ENCODE assay signal across 14 cellular contexts in the genomic region with DNA sequence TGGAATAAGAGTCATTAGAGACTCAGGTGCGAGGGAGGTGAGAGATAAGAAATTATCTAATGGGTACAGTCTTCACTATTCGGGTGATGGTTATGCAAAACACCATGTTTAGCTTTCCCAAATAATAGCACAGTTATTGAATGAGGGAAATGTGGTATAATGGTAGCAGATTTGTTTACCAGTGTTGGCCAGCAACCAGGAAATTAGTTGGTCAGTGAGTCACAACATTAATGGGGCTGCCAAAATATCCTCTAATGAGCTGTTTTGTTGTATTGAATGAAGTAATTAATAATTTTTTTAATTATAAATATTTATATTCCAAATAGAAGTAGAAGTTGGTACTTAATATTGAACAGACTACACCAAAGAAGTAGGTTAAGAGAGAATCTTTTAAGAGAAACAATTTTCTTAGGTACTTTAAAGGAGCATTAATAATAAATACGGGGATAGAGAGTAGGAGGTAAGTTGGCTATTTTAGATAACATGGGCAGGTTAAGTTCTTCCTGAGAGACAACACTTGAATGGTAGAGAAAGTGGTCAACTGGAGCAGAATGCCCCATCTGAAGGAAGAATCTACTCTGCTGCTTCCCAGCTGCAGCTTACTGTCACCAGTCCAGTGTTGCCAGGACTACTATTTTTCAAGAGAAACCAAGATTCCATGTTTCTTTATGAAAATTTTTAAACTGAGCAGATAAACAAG.
DNase-seq lines count a peak whose midpoint lies in the region; ATAC-seq and TF ChIP-seq lines count a peak whose summit lies in the region.
"Had no signal": no experiment of that assay in that cellular context is flagged by ENCODE, and none has a peak within 500 bp of the region (broad histone marks: within the 10 kb centered on the region; RNA-seq: fewer than 3 reads in every experiment).

No MANE protein-coding gene starts in this region.

- no peaks in the 10 kb centered on the region for H3K4me1 Mint-ChIP-seq in activated CD4-positive, alpha-beta memory T cell treated with anti-CD3 and anti-CD28 coated beads for 36 hours (ENCODE audit: low read depth)
- H3K4me1 Mint-ChIP-seq: CD8-positive, alpha-beta memory T cell; natural killer cell had no signal

- H3K9me3 Mint-ChIP-seq in activated CD4-positive, alpha-beta memory T cell treated with anti-CD3 and anti-CD28 coated beads for 36 hours = no peaks in the 10 kb centered on the region
- H3K9me3 Mint-ChIP-seq: natural killer cell had no signal

- H3K27ac Mint-ChIP-seq in activated CD4-positive, alpha-beta memory T cell treated with anti-CD3 and anti-CD28 coated beads for 36 hours = no peak overlapping the region
- H3K27ac Mint-ChIP-seq: CD8-positive, alpha-beta memory T cell; natural killer cell had no signal

- POLR2A ChIA-PET in activated CD4-positive, alpha-beta memory T cell treated with anti-CD3 and anti-CD28 coated beads for 36 hours (lab: Charles Lee) = no interaction called here

- no peaks in the 10 kb centered on the region for H3K36me3 Mint-ChIP-seq in activated CD4-positive, alpha-beta memory T cell treated with anti-CD3 and anti-CD28 coated beads for 36 hours
- H3K36me3 Mint-ChIP-seq: CD8-positive, alpha-beta memory T cell had no signal

- no peak overlapping the region for H3K4me3 ChIP-seq in epithelial cell of esophagus (ENCODE audit: low read length)
- H3K4me3 ChIP-seq: PC-9, smooth muscle cell had no signal

- H3K27me3 Mint-ChIP-seq in activated CD4-positive, alpha-beta memory T cell treated with anti-CD3 and anti-CD28 coated beads for 36 hours = no peaks in the 10 kb centered on the region

- DNase-seq in epithelial cell of esophagus (ENCODE audit: low read depth) = peak; percentile 21
- no peak for DNase-seq in GOT3 (lab: John Stamatoyannopoulos, UW)
- no peak for DNase-seq in activated CD4-positive, alpha-beta memory T cell treated with anti-CD3 and anti-CD28 coated beads for 36 hours
- DNase-seq in 8988T = no peak
- DNase-seq in CD1c-positive myeloid dendritic cell (ENCODE audit: extremely low spot score) = no peak
- DNase-seq: CD8-positive, alpha-beta memory T cell; natural killer cell; NCI-H1694; PC-9; T-helper 9 cell had no signal

- H3K4me3 Mint-ChIP-seq in activated CD4-positive, alpha-beta memory T cell treated with anti-CD3 and anti-CD28 coated beads for 36 hours = no peak overlapping the region
- H3K4me3 Mint-ChIP-seq: CD8-positive, alpha-beta memory T cell; natural killer cell had no signal

- intact Hi-C loops in activated CD4-positive, alpha-beta memory T cell treated with anti-CD3 and anti-CD28 coated beads for 36 hours (cut with micrococcal nuclease) = no loop called here

- CTCF ChIA-PET in activated CD4-positive, alpha-beta memory T cell treated with anti-CD3 and anti-CD28 coated beads for 36 hours (lab: Charles Lee) = no interaction called here

- ATAC-seq in GM18870 (IDR thresholded peaks at IDR 0.05; ENCODE audit: unreplicated experiment) (peak; percentile 34), GM21717 (IDR thresholded peaks at IDR 0.05; ENCODE audit: unreplicated experiment) (peak; percentile 33), HG03139 (IDR thresholded peaks at IDR 0.05; ENCODE audit: unreplicated experiment) (peak; percentile 33)
- ATAC-seq: natural killer cell had no signal

- no peak for TF ChIP-seq CTCF in epithelial cell of esophagus (IDR thresholded peaks at IDR 0.05; ENCODE audit: insufficient read depth, low read depth, low read length, missing control alignments)
